ENCODE assay signal across 1 cellular context in the genomic region with DNA sequence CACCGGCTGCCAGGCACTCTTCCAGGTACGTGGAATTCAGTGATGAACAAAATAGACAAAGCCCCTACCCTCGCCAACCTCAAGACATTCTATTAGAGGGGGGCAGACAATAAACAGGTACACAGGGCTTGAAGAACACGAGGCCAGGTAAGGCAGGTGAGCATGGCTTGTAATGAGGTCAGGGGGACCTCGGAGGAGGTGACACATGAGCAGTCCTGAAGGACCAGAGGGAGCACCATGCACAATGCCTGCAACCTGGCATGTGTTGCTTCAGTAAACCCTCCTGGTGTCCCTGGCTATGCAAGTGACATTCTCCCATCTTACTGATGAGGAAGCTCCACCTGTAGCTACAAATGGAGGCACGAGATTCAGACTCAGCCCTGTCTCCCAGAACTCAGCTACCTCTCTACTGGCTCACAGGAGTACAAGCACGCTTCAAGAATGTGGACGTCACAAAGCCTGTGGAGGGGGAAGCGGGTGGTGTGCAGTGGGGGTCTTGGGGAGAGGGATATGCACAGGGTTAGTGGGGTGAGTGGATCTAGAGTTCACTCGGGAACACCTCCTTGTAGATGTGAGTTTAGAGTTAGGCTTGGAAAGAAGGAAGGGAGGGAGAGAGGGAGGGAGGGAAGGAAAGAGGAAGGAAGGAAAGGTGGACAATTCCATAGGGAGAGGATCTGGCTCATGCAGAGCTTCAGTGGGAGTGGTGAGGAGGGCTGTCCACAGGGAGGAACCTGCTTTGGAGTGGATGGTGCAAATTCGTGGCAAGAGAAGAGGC.
TF ChIP-seq lines count a peak whose summit lies in the region.

No MANE protein-coding gene starts in this region.

TF ChIP-seq in IMR-90, 13 proteins besides CTCF, POLR2A, EP300 and RAD21 (continued from another document):
- TF ChIP-seq BHLHE40 (IDR thresholded peaks at IDR 0.05; ENCODE audit: low read depth, low read length) = no peak
TF ChIP-seq in IMR-90: peak in this region for 0.
